In the genomic region with DNA sequence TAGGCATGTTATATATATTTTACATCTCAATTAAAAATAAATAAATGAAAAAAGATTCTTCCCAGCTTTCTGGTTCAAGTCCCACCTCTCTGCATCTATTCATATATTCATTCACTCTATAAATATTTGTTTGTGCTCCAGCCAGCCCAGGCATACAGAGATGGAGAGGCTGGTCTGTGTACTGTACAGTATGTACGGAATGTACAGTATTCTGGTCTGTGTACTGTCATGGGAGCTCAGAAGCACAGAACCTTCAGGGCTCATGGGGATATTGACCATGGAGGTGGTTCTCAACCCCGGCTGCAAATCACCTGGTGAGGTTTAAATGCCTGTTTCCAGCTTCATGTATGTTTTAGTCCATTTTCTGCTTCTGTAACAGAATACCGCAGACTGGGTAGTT, we compare ENCODE assay signal across 18 cellular contexts. TPM values are rescaled to one million over a fixed set of nuclear protein-coding genes. Genes with fewer than 3 reads are reported as not detected.
A peak's percentile ranks its signal among the peaks of the same experiment; 100 is the strongest.
DNase-seq lines count a peak whose midpoint lies in the region; ATAC-seq and TF ChIP-seq lines count a peak whose summit lies in the region.
"Had no signal": no experiment of that assay in that cellular context is flagged by ENCODE, and none has a peak within 500 bp of the region (broad histone marks: within the 10 kb centered on the region; RNA-seq: fewer than 3 reads in every experiment).

No MANE protein-coding gene starts in this region.

- TF ChIP-seq CTCF in left ventricle myocardium inferior (IDR thresholded peaks at IDR 0.05; ENCODE audit: borderline replicate concordance) (no peak), choroid plexus epithelial cell (conservative IDR thresholded peaks at IDR 0.05; ENCODE audit: low read depth, low read length) (no peak), neural progenitor cell (IDR thresholded peaks at IDR 0.05) (no peak)

- peaks cover 2% of the 10 kb centered on the region for H3K36me3 Mint-ChIP-seq in neural progenitor cell
- no peaks in the 10 kb centered on the region for H3K36me3 Mint-ChIP-seq in stimulated activated naive B cell treated with anti-CD40 and anti-IgM and Interleukin-4, amounts not matched to agents 10 μg/mL and 1 μg/mL and 100 μg/mL, for 72 hours
- H3K36me3 Mint-ChIP-seq: CD8-positive, alpha-beta memory T cell had no signal

- H3K4me3 ChIP-seq in left ventricle myocardium inferior: no peak overlapping the region
- no peak overlapping the region for H3K4me3 ChIP-seq in choroid plexus epithelial cell (ENCODE audit: low read depth, low read length)
- H3K4me3 ChIP-seq in neural progenitor cell: no peak overlapping the region
- H3K4me3 ChIP-seq: BLaER1, GM23338 had no signal

- H3K36me3 ChIP-seq in left ventricle myocardium inferior (no peaks in the 10 kb centered on the region), neural progenitor cell (no peaks in the 10 kb centered on the region)
- H3K36me3 ChIP-seq: BLaER1 had no signal

- peaks cover 75% of the 10 kb centered on the region for H3K4me1 ChIP-seq in left ventricle myocardium inferior
- peaks cover 53% of the 10 kb centered on the region for H3K4me1 ChIP-seq in neural progenitor cell

- H2AFZ ChIP-seq in neural progenitor cell (replicated peaks): no peak overlapping the region
- H2AFZ ChIP-seq: GM23338 had no signal

- H4K20me1 ChIP-seq in neural progenitor cell (ENCODE audit: low read depth): no peaks in the 10 kb centered on the region

- H3K27me3 ChIP-seq in left ventricle myocardium inferior (ENCODE audit: low read depth): no peaks in the 10 kb centered on the region
- H3K27me3 ChIP-seq in neural progenitor cell: no peaks in the 10 kb centered on the region
- H3K27me3 ChIP-seq: BLaER1 had no signal

- peak; percentile 46 for ATAC-seq in left ventricle myocardium superior
- ATAC-seq in stimulated activated naive B cell treated with anti-CD40 and anti-IgM and Interleukin-4, amounts not matched to agents 10 μg/mL and 1 μg/mL and 100 μg/mL, for 72 hours (replicated peaks): no peak
- ATAC-seq: GM23338 had no signal

- H3K27ac ChIP-seq in left ventricle myocardium inferior (replicated peaks) (no peak overlapping the region), neural progenitor cell (no peak overlapping the region)
- H3K27ac ChIP-seq: BLaER1 had no signal

- no peaks in the 10 kb centered on the region for H3K79me2 ChIP-seq in neural progenitor cell (ENCODE audit: low read depth)

- H3K9me3 ChIP-seq in left ventricle myocardium inferior (replicated peaks) (no peaks in the 10 kb centered on the region), neural progenitor cell (ENCODE audit: low read depth) (no peaks in the 10 kb centered on the region)
- H3K9me3 ChIP-seq: BLaER1, Caco-2 had no signal

- H3K9me3 Mint-ChIP-seq in neural progenitor cell: no peaks in the 10 kb centered on the region
- no peaks in the 10 kb centered on the region for H3K9me3 Mint-ChIP-seq in stimulated activated naive B cell treated with anti-CD40 and anti-IgM and Interleukin-4, amounts not matched to agents 10 μg/mL and 1 μg/mL and 100 μg/mL, for 72 hours
- H3K9me3 Mint-ChIP-seq: CD8-positive, alpha-beta memory T cell; GM23338; H9 had no signal

- DNase-seq in left ventricle myocardium superior (no peak), left ventricle myocardium inferior (no peak), choroid plexus epithelial cell (ENCODE audit: low read depth) (peak; percentile 68), neural progenitor cell (ENCODE audit: low spot score) (no peak), NCI-H187 treated with DMSO at 0.1 percent for 48 hours (lab: John Stamatoyannopoulos, UW) (no peak), NCI-H1092 (lab: John Stamatoyannopoulos, UW) (no peak)
- DNase-seq in stimulated activated CD4-positive, alpha-beta T cell treated with anti-CD3 and anti-CD28 coated beads, Interleukin-4, amount 100 ng/mL, for 1 hour: no peak
- DNase-seq in stimulated activated naive B cell treated with anti-CD40 and anti-IgM and Interleukin-4, amounts not matched to agents 10 μg/mL and 1 μg/mL and 100 μg/mL, for 72 hours: no peak
- DNase-seq: 8988T; AML-193; Caco-2; CD8-positive, alpha-beta memory T cell; DND-41; GDM1; H9 had no signal

- peak overlapping the region; percentile 57 for H3K4me3 Mint-ChIP-seq in neural progenitor cell
- no peak overlapping the region for H3K4me3 Mint-ChIP-seq in stimulated activated naive B cell treated with anti-CD40 and anti-IgM and Interleukin-4, amounts not matched to agents 10 μg/mL and 1 μg/mL and 100 μg/mL, for 72 hours
- H3K4me3 Mint-ChIP-seq: CD8-positive, alpha-beta memory T cell; GM23338; H9 had no signal

- H3K4me2 ChIP-seq in neural progenitor cell: no peak overlapping the region
- H3K4me2 ChIP-seq: GM23338 had no signal

- H3F3A ChIP-seq in neural progenitor cell (ENCODE audit: low read depth): peaks cover 9% of the 10 kb centered on the region

- H3K9ac ChIP-seq in neural progenitor cell: no peak overlapping the region
- H3K9ac ChIP-seq: BLaER1 had no signal

- intact Hi-C loops in left ventricle myocardium superior (cut with micrococcal nuclease): no loop called here
- intact Hi-C loops in left ventricle myocardium inferior (cut with micrococcal nuclease): no loop called here

- H3K27me3 Mint-ChIP-seq in neural progenitor cell (ENCODE audit: insufficient read depth, low read depth): peaks cover 8% of the 10 kb centered on the region
- H3K27me3 Mint-ChIP-seq in stimulated activated naive B cell treated with anti-CD40 and anti-IgM and Interleukin-4, amounts not matched to agents 10 μg/mL and 1 μg/mL and 100 μg/mL, for 72 hours: no peaks in the 10 kb centered on the region

- H3K27ac Mint-ChIP-seq in neural progenitor cell: peak overlapping the region; percentile 29
- no peak overlapping the region for H3K27ac Mint-ChIP-seq in stimulated activated naive B cell treated with anti-CD40 and anti-IgM and Interleukin-4, amounts not matched to agents 10 μg/mL and 1 μg/mL and 100 μg/mL, for 72 hours
- H3K27ac Mint-ChIP-seq: CD8-positive, alpha-beta memory T cell; GM23338; H9 had no signal

- peaks cover 76% of the 10 kb centered on the region for H3K4me1 Mint-ChIP-seq in neural progenitor cell
- H3K4me1 Mint-ChIP-seq in stimulated activated naive B cell treated with anti-CD40 and anti-IgM and Interleukin-4, amounts not matched to agents 10 μg/mL and 1 μg/mL and 100 μg/mL, for 72 hours: peaks cover 35 to 72% of the 10 kb centered on the region in 2 donors

RNA-seq across cellular contexts. Expression of a gene that starts 13.8 kb away (rescaled TPM):
- total RNA-seq in left ventricle myocardium superior (5.9 TPM), left ventricle myocardium inferior (5.0 TPM), neural progenitor cell (ENCODE audit: low replicate concordance) (1.0 and 3.3 TPM in 2 replicates)
- total RNA-seq: CD8-positive, alpha-beta memory T cell; HT-29 had no signal
